ENCODE assay signal across 17 cellular contexts in genomic region chr1:16083486-16083885, GRCh38. TPM values are rescaled to one million over a fixed set of nuclear protein-coding genes. Genes with fewer than 3 reads are reported as not detected.
"Had no signal": no experiment of that assay in that cellular context is flagged by ENCODE, and none has a peak within 500 bp of the region (broad histone marks: within the 10 kb centered on the region; RNA-seq: fewer than 3 reads in every experiment).

No MANE protein-coding gene starts in this region.

- H3K36me3 ChIP-seq: cardiac muscle cell, tibial nerve, WERI-Rb-1 had no signal

- DNase-seq: activated CD4-positive, alpha-beta memory T cell treated with anti-CD3 and anti-CD28 coated beads for 36 hours; activated CD8-positive, alpha-beta memory T cell treated with anti-CD3 and anti-CD28 coated beads, Interleukin-2, amount 10 ng/mL, durations not matched to agents 7 days and 5 days; activated naive CD4-positive, alpha-beta T cell treated with anti-CD3 and anti-CD28 coated beads for 36 hours; activated T-cell treated with anti-CD3 and anti-CD28 coated beads, Interleukin-2, amount 50 U/mL, for 1 hour; left ventricle myocardium superior; nephron progenitor cell; stimulated activated CD4-positive, alpha-beta T cell treated with anti-CD3 and anti-CD28 coated beads, Interleukin-2, amount 100 ng/mL, for 48 hours; stimulated activated naive CD4-positive, alpha-beta T cell; WERI-Rb-1 had no signal

- H3K9me3 ChIP-seq: tibial nerve had no signal

- H3K27me3 ChIP-seq: cardiac muscle cell, dorsolateral prefrontal cortex, tibial nerve had no signal

- H3K27ac ChIP-seq: cardiac muscle cell, dorsolateral prefrontal cortex, WERI-Rb-1 had no signal

- H3K27ac Mint-ChIP-seq: activated CD4-positive, alpha-beta memory T cell treated with anti-CD3 and anti-CD28 coated beads for 36 hours; activated CD8-positive, alpha-beta memory T cell treated with anti-CD3 and anti-CD28 coated beads, Interleukin-2, amount 10 ng/mL, durations not matched to agents 7 days and 5 days; activated naive CD4-positive, alpha-beta T cell treated with anti-CD3 and anti-CD28 coated beads for 36 hours; activated T-helper 2 cell treated with anti-CD3 and anti-CD28 coated beads, Interferon-gamma antibody, Interleukin-2, Interleukin-4, amounts not matched to agents 10 μg/mL and 5 μg/mL and 100 μg/mL, durations not matched to agents 14 hours and 24 hours and 36 hours; endodermal cell; memory B cell; nephron progenitor cell; T-helper 1 cell treated with Interleukin-12 subunit alpha and Interleukin-12 subunit beta and Interleukin-4 antibody, amounts not matched to agents 30 μg/mL and 1 μg/mL, for 36 hours had no signal

- H3K27me3 Mint-ChIP-seq: activated CD4-positive, alpha-beta memory T cell treated with anti-CD3 and anti-CD28 coated beads for 36 hours; activated CD8-positive, alpha-beta memory T cell treated with anti-CD3 and anti-CD28 coated beads, Interleukin-2, amount 10 ng/mL, durations not matched to agents 7 days and 5 days had no signal

- ATAC-seq: activated CD8-positive, alpha-beta memory T cell treated with anti-CD3 and anti-CD28 coated beads, Interleukin-2, amount 10 ng/mL, durations not matched to agents 7 days and 5 days; left ventricle myocardium superior had no signal

- H3K36me3 Mint-ChIP-seq: activated CD4-positive, alpha-beta memory T cell treated with anti-CD3 and anti-CD28 coated beads for 36 hours; activated CD8-positive, alpha-beta memory T cell treated with anti-CD3 and anti-CD28 coated beads, Interleukin-2, amount 10 ng/mL, durations not matched to agents 7 days and 5 days; memory B cell had no signal

- H3K4me3 Mint-ChIP-seq: activated CD4-positive, alpha-beta memory T cell treated with anti-CD3 and anti-CD28 coated beads for 36 hours; activated CD8-positive, alpha-beta memory T cell treated with anti-CD3 and anti-CD28 coated beads, Interleukin-2, amount 10 ng/mL, durations not matched to agents 7 days and 5 days; activated naive CD4-positive, alpha-beta T cell treated with anti-CD3 and anti-CD28 coated beads for 36 hours; endodermal cell; memory B cell; nephron progenitor cell; T-helper 1 cell treated with Interleukin-12 subunit alpha and Interleukin-12 subunit beta and Interleukin-4 antibody, amounts not matched to agents 30 μg/mL and 1 μg/mL, for 36 hours had no signal

- H3K4me3 ChIP-seq: cardiac muscle cell, dorsolateral prefrontal cortex, tibial nerve had no signal

RNA-seq across cellular contexts. Expression of gene FAM131C, which starts 10.0 kb away (rescaled TPM):
- total RNA-seq: activated naive CD4-positive, alpha-beta T cell treated with anti-CD3 and anti-CD28 coated beads for 36 hours; tibial nerve had no signal

RNA-seq across cellular contexts. Expression of gene CLCNKB, which starts 39.9 kb away (rescaled TPM):
- total RNA-seq: activated CD4-positive, alpha-beta memory T cell treated with anti-CD3 and anti-CD28 coated beads for 36 hours; activated CD8-positive, alpha-beta memory T cell treated with anti-CD3 and anti-CD28 coated beads, Interleukin-2, amount 10 ng/mL, durations not matched to agents 7 days and 5 days; activated naive CD4-positive, alpha-beta T cell treated with anti-CD3 and anti-CD28 coated beads for 36 hours; activated T-helper 2 cell treated with anti-CD3 and anti-CD28 coated beads, Interferon-gamma antibody, Interleukin-2, Interleukin-4, amounts not matched to agents 10 μg/mL and 5 μg/mL and 100 μg/mL, durations not matched to agents 14 hours and 24 hours and 36 hours; osteocyte had no signal
